In the genomic region with DNA sequence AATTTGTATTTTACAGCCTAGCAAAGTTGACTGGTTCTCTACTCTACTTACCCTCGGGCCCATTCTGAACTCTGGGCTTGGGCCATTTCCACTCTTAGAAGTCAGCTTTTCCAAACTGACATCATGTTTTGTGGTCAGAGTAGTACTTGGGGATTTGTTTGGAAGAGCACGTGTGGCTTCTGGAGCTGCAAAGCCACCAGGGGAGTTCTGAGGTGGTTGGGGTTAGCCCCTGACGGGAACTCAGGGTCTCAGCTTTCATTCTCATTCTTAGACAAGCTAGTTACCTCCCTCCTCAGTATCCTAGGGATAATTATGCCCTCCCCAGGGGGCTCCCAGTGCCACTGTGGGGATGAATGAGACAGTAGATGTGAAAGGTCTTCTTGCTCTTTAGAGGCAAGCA, we compare ENCODE assay signal across 1 cellular context.
A peak's percentile ranks its signal among the peaks of the same experiment; 100 is the strongest.
TF ChIP-seq lines count a peak whose summit lies in the region.

No MANE protein-coding gene starts in this region.

TF ChIP-seq in HEK293, 187 proteins besides CTCF, POLR2A, EP300 and RAD21 (continued from another document and continues in another):
- TF ChIP-seq BCL6B (tag by site-specific recombination; IDR thresholded peaks at IDR 0.05) (no peak), ZNF391 (tag by site-specific recombination; IDR thresholded peaks at IDR 0.05; ENCODE audit: borderline replicate concordance, low read depth) (no peak), OSR2 (tag by site-specific recombination; IDR thresholded peaks at IDR 0.05) (peak; percentile 88), ZNF350 (tag by site-specific recombination; IDR thresholded peaks at IDR 0.05) (no peak), FEZF1 (tag by site-specific recombination; IDR thresholded peaks at IDR 0.05) (peak; percentile 33; the same call in 1 of the 2 replicates), ZNF785 (tag by site-specific recombination; IDR thresholded peaks at IDR 0.05) (no peak), ZBTB7A (tag by site-specific recombination; IDR thresholded peaks at IDR 0.05; ENCODE audit: low read depth) (no peak), ZNF433 (tag by site-specific recombination; IDR thresholded peaks at IDR 0.05; ENCODE audit: low read depth) (no peak), ZNF707 (tag by site-specific recombination; IDR thresholded peaks at IDR 0.05) (no peak), ZNF549 (tag by site-specific recombination; IDR thresholded peaks at IDR 0.05) (no peak), ZNF514 (tag by site-specific recombination; IDR thresholded peaks at IDR 0.05) (no peak), ZNF629 (tag by site-specific recombination; IDR thresholded peaks at IDR 0.05) (no peak), ZBTB17 (tag by site-specific recombination; IDR thresholded peaks at IDR 0.05) (no peak), ZFP37 (tag by site-specific recombination; IDR thresholded peaks at IDR 0.05) (no peak), ZNF174 (tag by site-specific recombination; IDR thresholded peaks at IDR 0.05) (no peak), ZNF341 (tag by site-specific recombination; IDR thresholded peaks at IDR 0.05; ENCODE audit: low read depth) (peak; percentile 80), ZNF560 (tag by site-specific recombination; IDR thresholded peaks at IDR 0.05; ENCODE audit: borderline replicate concordance) (no peak), ZNF843 (tag by site-specific recombination; IDR thresholded peaks at IDR 0.05) (0 out of 2 replicates have a peak, but pooled peaks have one; percentile 29), ZBTB48 (tag by site-specific recombination; IDR thresholded peaks at IDR 0.05) (no peak), SP2 (tag by site-specific recombination; IDR thresholded peaks at IDR 0.05) (no peak), ZFP69B (tag by site-specific recombination; IDR thresholded peaks at IDR 0.05) (no peak), ZNF2 (tag by site-specific recombination; IDR thresholded peaks at IDR 0.05) (no peak), ZNF175 (tag by site-specific recombination; IDR thresholded peaks at IDR 0.05) (no peak), SCRT1 (tag by site-specific recombination; IDR thresholded peaks at IDR 0.05; ENCODE audit: borderline replicate concordance) (no peak), YY1 (tag by site-specific recombination; IDR thresholded peaks at IDR 0.05) (no peak), REST (tag by site-specific recombination; IDR thresholded peaks at IDR 0.05) (no peak), ZNF169 (tag by site-specific recombination; IDR thresholded peaks at IDR 0.05) (no peak), PRDM6 (tag by site-specific recombination; IDR thresholded peaks at IDR 0.05) (peak; percentile 41; the same call in 1 of the 2 replicates), ZNF132 (tag by site-specific recombination; IDR thresholded peaks at IDR 0.05; ENCODE audit: borderline replicate concordance) (no peak), ZXDB (tag by site-specific recombination; IDR thresholded peaks at IDR 0.05) (no peak), ZNF501 (tag by site-specific recombination; IDR thresholded peaks at IDR 0.05) (no peak), ZNF585B (tag by site-specific recombination; IDR thresholded peaks at IDR 0.05) (no peak), ZNF248 (tag by site-specific recombination; IDR thresholded peaks at IDR 0.05) (no peak), ZNF423 (tag by site-specific recombination; IDR thresholded peaks at IDR 0.05) (peak; percentile 49; the same call in 1 of the 2 replicates), ZIC2 (tag by site-specific recombination; IDR thresholded peaks at IDR 0.05) (peak; percentile 93), ZNF654 (tag by site-specific recombination; IDR thresholded peaks at IDR 0.05; ENCODE audit: low read depth) (no peak), ZNF701 (tag by site-specific recombination; IDR thresholded peaks at IDR 0.05) (no peak), GFI1B (tag by site-specific recombination; IDR thresholded peaks at IDR 0.05) (no peak), ZNF660 (tag by site-specific recombination; IDR thresholded peaks at IDR 0.05) (no peak), GLIS1 (tag by site-specific recombination; IDR thresholded peaks at IDR 0.05) (peak; percentile 89), ZNF561 (tag by site-specific recombination; IDR thresholded peaks at IDR 0.05; ENCODE audit: borderline replicate concordance) (peak; percentile 20; the same call in 1 of the 2 replicates), ZSCAN23 (tag by site-specific recombination; IDR thresholded peaks at IDR 0.05) (no peak), ZNF157 (tag by site-specific recombination; IDR thresholded peaks at IDR 0.05) (no peak), ZNF544 (tag by site-specific recombination; IDR thresholded peaks at IDR 0.05) (no peak), MZF1 (tag by site-specific recombination; IDR thresholded peaks at IDR 0.05; ENCODE audit: borderline replicate concordance) (peak; percentile 95), ZNF133 (tag by site-specific recombination; IDR thresholded peaks at IDR 0.05) (no peak), ZBTB1 (tag by site-specific recombination; IDR thresholded peaks at IDR 0.05) (no peak)
- TF ChIP-seq, protein P1, sequence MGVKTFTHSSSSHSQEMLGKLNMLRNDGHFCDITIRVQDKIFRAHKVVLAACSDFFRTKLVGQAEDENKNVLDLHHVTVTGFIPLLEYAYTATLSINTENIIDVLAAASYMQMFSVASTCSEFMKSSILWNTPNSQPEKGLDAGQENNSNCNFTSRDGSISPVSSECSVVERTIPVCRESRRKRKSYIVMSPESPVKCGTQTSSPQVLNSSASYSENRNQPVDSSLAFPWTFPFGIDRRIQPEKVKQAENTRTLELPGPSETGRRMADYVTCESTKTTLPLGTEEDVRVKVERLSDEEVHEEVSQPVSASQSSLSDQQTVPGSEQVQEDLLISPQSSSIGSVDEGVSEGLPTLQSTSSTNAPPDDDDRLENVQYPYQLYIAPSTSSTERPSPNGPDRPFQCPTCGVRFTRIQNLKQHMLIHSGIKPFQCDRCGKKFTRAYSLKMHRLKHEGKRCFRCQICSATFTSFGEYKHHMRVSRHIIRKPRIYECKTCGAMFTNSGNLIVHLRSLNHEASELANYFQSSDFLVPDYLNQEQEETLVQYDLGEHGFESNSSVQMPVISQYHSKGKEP (tag by site-specific recombination; IDR thresholded peaks at IDR 0.05): no peak
- TF ChIP-seq, protein P2, sequence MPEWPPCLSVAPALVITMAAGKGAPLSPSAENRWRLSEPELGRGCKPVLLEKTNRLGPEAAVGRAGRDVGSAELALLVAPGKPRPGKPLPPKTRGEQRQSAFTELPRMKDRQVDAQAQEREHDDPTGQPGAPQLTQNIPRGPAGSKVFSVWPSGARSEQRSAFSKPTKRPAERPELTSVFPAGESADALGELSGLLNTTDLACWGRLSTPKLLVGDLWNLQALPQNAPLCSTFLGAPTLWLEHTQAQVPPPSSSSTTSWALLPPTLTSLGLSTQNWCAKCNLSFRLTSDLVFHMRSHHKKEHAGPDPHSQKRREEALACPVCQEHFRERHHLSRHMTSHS (tag by site-specific recombination; IDR thresholded peaks at IDR 0.05): no peak
- TF ChIP-seq, protein P3, sequence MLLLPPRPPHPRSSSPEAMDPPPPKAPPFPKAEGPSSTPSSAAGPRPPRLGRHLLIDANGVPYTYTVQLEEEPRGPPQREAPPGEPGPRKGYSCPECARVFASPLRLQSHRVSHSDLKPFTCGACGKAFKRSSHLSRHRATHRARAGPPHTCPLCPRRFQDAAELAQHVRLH (tag by site-specific recombination; IDR thresholded peaks at IDR 0.05): no peak
- TF ChIP-seq, protein P4, sequence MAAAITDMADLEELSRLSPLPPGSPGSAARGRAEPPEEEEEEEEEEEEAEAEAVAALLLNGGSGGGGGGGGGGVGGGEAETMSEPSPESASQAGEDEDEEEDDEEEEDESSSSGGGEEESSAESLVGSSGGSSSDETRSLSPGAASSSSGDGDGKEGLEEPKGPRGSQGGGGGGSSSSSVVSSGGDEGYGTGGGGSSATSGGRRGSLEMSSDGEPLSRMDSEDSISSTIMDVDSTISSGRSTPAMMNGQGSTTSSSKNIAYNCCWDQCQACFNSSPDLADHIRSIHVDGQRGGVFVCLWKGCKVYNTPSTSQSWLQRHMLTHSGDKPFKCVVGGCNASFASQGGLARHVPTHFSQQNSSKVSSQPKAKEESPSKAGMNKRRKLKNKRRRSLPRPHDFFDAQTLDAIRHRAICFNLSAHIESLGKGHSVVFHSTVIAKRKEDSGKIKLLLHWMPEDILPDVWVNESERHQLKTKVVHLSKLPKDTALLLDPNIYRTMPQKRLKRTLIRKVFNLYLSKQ (tag by site-specific recombination; IDR thresholded peaks at IDR 0.05; ENCODE audit: borderline replicate concordance): no peak
- TF ChIP-seq, protein P5, sequence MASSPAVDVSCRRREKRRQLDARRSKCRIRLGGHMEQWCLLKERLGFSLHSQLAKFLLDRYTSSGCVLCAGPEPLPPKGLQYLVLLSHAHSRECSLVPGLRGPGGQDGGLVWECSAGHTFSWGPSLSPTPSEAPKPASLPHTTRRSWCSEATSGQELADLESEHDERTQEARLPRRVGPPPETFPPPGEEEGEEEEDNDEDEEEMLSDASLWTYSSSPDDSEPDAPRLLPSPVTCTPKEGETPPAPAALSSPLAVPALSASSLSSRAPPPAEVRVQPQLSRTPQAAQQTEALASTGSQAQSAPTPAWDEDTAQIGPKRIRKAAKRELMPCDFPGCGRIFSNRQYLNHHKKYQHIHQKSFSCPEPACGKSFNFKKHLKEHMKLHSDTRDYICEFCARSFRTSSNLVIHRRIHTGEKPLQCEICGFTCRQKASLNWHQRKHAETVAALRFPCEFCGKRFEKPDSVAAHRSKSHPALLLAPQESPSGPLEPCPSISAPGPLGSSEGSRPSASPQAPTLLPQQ (tag by site-specific recombination; IDR thresholded peaks at IDR 0.05): no peak
- TF ChIP-seq, protein P6, sequence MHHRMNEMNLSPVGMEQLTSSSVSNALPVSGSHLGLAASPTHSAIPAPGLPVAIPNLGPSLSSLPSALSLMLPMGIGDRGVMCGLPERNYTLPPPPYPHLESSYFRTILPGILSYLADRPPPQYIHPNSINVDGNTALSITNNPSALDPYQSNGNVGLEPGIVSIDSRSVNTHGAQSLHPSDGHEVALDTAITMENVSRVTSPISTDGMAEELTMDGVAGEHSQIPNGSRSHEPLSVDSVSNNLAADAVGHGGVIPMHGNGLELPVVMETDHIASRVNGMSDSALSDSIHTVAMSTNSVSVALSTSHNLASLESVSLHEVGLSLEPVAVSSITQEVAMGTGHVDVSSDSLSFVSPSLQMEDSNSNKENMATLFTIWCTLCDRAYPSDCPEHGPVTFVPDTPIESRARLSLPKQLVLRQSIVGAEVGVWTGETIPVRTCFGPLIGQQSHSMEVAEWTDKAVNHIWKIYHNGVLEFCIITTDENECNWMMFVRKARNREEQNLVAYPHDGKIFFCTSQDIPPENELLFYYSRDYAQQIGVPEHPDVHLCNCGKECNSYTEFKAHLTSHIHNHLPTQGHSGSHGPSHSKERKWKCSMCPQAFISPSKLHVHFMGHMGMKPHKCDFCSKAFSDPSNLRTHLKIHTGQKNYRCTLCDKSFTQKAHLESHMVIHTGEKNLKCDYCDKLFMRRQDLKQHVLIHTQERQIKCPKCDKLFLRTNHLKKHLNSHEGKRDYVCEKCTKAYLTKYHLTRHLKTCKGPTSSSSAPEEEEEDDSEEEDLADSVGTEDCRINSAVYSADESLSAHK (tag by site-specific recombination; IDR thresholded peaks at IDR 0.05): no peak
- TF ChIP-seq, protein P7, sequence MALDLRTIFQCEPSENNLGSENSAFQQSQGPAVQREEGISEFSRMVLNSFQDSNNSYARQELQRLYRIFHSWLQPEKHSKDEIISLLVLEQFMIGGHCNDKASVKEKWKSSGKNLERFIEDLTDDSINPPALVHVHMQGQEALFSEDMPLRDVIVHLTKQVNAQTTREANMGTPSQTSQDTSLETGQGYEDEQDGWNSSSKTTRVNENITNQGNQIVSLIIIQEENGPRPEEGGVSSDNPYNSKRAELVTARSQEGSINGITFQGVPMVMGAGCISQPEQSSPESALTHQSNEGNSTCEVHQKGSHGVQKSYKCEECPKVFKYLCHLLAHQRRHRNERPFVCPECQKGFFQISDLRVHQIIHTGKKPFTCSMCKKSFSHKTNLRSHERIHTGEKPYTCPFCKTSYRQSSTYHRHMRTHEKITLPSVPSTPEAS (tag by site-specific recombination; IDR thresholded peaks at IDR 0.05): no peak
